Comparison of ENCODE assay signal across 8 cellular contexts in the genomic region with DNA sequence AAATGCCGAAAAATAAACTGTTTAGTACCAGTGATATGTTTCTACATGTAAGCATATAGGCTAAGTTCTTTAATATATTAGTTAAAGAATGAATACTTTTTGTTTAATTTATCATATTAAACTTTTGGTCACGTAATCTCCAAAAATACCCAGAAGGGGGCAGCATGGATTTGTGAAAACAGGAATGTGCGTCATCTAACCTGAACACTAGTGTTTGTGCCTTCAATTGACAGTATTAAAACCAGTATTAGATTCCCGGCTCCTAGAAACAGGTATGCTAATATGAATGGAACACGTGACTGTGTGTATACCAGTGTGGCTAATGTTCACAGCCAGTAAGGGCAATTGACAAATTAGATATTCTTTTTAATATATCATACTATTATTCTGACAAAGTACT. TPM values are rescaled to one million over a fixed set of nuclear protein-coding genes. Genes with fewer than 3 reads are reported as not detected.
DNase-seq lines count a peak whose midpoint lies in the region; ATAC-seq and TF ChIP-seq lines count a peak whose summit lies in the region.

No MANE protein-coding gene starts in this region.

- no peak for ATAC-seq in GM18519 (IDR thresholded peaks at IDR 0.05; ENCODE audit: low FRiP score, unreplicated experiment)

- DNase-seq in CD14-positive monocyte (ENCODE audit: low spot score) (no peak), NCI-H2171 treated with DMSO at 0.1 percent for 48 hours (lab: John Stamatoyannopoulos, UW) (peak; percentile 68), amniotic epithelial cell (ENCODE audit: low read depth) (peak; percentile 34), kidney epithelial cell (ENCODE audit: low read depth) (no peak), esophagus squamous epithelium (lab: John Stamatoyannopoulos, UW) (no peak)
- no peak for DNase-seq in activated CD8-positive, alpha-beta memory T cell treated with anti-CD3 and anti-CD28 coated beads, Interleukin-2, amount 50 U/mL, for 4 hours

- H3K27me3 Mint-ChIP-seq in CD14-positive monocyte (ENCODE audit: low read depth in 3 of 3): peaks cover 0 to 1% (median 0%) of the 10 kb centered on the region in 3 donors

- no peak overlapping the region for H3K27ac Mint-ChIP-seq in CD14-positive monocyte

- no peaks in the 10 kb centered on the region for H3K9me3 Mint-ChIP-seq in CD14-positive monocyte

- H3K36me3 ChIP-seq in kidney epithelial cell (ENCODE audit: control insufficient read depth, insufficient read depth, low read length): no peaks in the 10 kb centered on the region
- peaks cover 0 to 4% (median 0%) of the 10 kb centered on the region in 3 donors for H3K36me3 ChIP-seq in esophagus squamous epithelium

- no peak overlapping the region for H3K4me3 ChIP-seq in kidney epithelial cell (ENCODE audit: low read depth, low read length)
- H3K4me3 ChIP-seq in esophagus squamous epithelium: no peak overlapping the region

- H3K9me3 ChIP-seq in esophagus squamous epithelium: no peaks in the 10 kb centered on the region

- intact Hi-C loops in CD14-positive monocyte (cut with micrococcal nuclease) (no loop called here), esophagus squamous epithelium (cut with DNase I) (no loop called here)

- WGBS in esophagus squamous epithelium, 2 donors: 55 to 59% methylated on average over 5 of the region's 5 CpGs

- TF ChIP-seq POLR2A in esophagus squamous epithelium (IDR thresholded peaks at IDR 0.05): no peak

- peaks cover 3% of the 10 kb centered on the region for H3K4me1 Mint-ChIP-seq in CD14-positive monocyte

- peaks cover 17 to 26% of the 10 kb centered on the region in 2 donors for H3K36me3 Mint-ChIP-seq in CD14-positive monocyte

- TF ChIP-seq CTCF in CD14-positive monocyte (IDR thresholded peaks at IDR 0.05) (peak; percentile 72), GM12873 (IDR thresholded peaks at IDR 0.05; ENCODE audit: insufficient read depth, low read depth, low read length, missing control alignments) (peak; percentile 45), kidney epithelial cell (IDR thresholded peaks at IDR 0.05; ENCODE audit: insufficient read depth, low read length, poor library complexity, severe bottlenecking) (peak; percentile 49), esophagus squamous epithelium (IDR thresholded peaks at IDR 0.05) (peak in 3 of 6 experiments; percentile 8 to 34 (median 21))

- no peak overlapping the region for H3K4me3 Mint-ChIP-seq in CD14-positive monocyte

- H3K27ac ChIP-seq in esophagus squamous epithelium: no peak overlapping the region

- H3K27me3 ChIP-seq in kidney epithelial cell (ENCODE audit: control insufficient read depth, insufficient read depth, low read length): no peaks in the 10 kb centered on the region
- no peaks in the 10 kb centered on the region for H3K27me3 ChIP-seq in esophagus squamous epithelium

- H3K4me1 ChIP-seq in esophagus squamous epithelium: no peaks in the 10 kb centered on the region

RNA-seq across cellular contexts. Expression of gene WDR7, which starts 51.8 kb away (rescaled TPM):
- polyA plus RNA-seq in CD14-positive monocyte: 10 to 100 TPM in 1 of 2 donors, 1 to 10 TPM in 1; 9.5 to 23.6 TPM
- total RNA-seq in kidney epithelial cell (8.7 and 13.7 TPM in 2 replicates), esophagus squamous epithelium (10 to 100 TPM in 3 of 4 donors, 1 to 10 TPM in 1; 9.4 to 26.1 (median 19.2) TPM)

Comparison
In these comparisons a context has a peak if more than half of its experiments do, and no peak if none do; other contexts are left out.
1. DNase-seq: peak in NCI-H2171 treated with DMSO at 0.1 percent for 48 hours (single experiment) and amniotic epithelial cell (single experiment); none in CD14-positive monocyte (single experiment), kidney epithelial cell (single experiment), esophagus squamous epithelium (single experiment) and activated CD8-positive, alpha-beta memory T cell treated with anti-CD3 and anti-CD28 coated beads, Interleukin-2, amount 50 U/mL, for 4 hours (single experiment).